In genomic region chr3:108127301-108127988, GRCh38 we compare ENCODE assay signal across 9 cellular contexts. TPM values are rescaled to one million over a fixed set of nuclear protein-coding genes. Genes with fewer than 3 reads are reported as not detected.
DNase-seq lines count a peak whose midpoint lies in the region; ATAC-seq, FAIRE-seq and TF ChIP-seq lines count a peak whose summit lies in the region.
"Had no signal": no experiment of that assay in that cellular context is flagged by ENCODE, and none has a peak within 500 bp of the region (broad histone marks: within the 10 kb centered on the region; RNA-seq: fewer than 3 reads in every experiment).

No MANE protein-coding gene starts in this region.

- no peak for TF ChIP-seq CTCF in CD4-positive, alpha-beta T cell (IDR thresholded peaks at IDR 0.05)
- TF ChIP-seq CTCF in OCI-LY1 (IDR thresholded peaks at IDR 0.05; ENCODE audit: low read length) (no peak), nephron progenitor cell (IDR thresholded peaks at IDR 0.05) (no peak), gastroesophageal sphincter (IDR thresholded peaks at IDR 0.05) (no peak)

- CTCF ChIA-PET in CD4-positive, alpha-beta T cell (lab: Charles Lee), result interaction anchor here (1.5 kb wide), 1 partner anchor 65 kb away, joined by 3 read pairs; no protein-coding TSS in a partner anchor

- no peaks in the 10 kb centered on the region for H3F3A ChIP-seq in OCI-LY1 (ENCODE audit: insufficient read depth, low read length)

- 71 to 80% methylated on average over 7 to 9 of the region's 9 CpGs for WGBS in gastroesophageal sphincter (ENCODE audit: low coverage in 1 of 2), 2 donors

- peak; percentile 38 to 71 (median 58) for DNase-seq in CD4-positive, alpha-beta T cell
- peak; percentile 66 for DNase-seq in activated effector memory CD4-positive, alpha-beta T cell treated with Interleukin-2 at 50 U/mL for 16 hours
- DNase-seq in nephron progenitor cell (no peak), LoVo (ENCODE audit: low spot score) (no peak), urothelium cell line (ENCODE audit: low spot score) (no peak)
- DNase-seq: COR-L47 had no signal

- H3K4me1 Mint-ChIP-seq in CD4-positive, alpha-beta T cell (ENCODE audit: low read depth), result peaks cover 92% of the 10 kb centered on the region
- H3K4me1 Mint-ChIP-seq in nephron progenitor cell, result peaks cover 40% of the 10 kb centered on the region

- no peaks in the 10 kb centered on the region for H3K9me3 ChIP-seq in CD4-positive, alpha-beta T cell (ENCODE audit: control insufficient read depth, low read length)
- H3K9me3 ChIP-seq in OCI-LY1 (ENCODE audit: low read length) (no peaks in the 10 kb centered on the region), gastroesophageal sphincter (no peaks in the 10 kb centered on the region)

- no peaks in the 10 kb centered on the region for H3K27me3 Mint-ChIP-seq in CD4-positive, alpha-beta T cell
- H3K27me3 Mint-ChIP-seq in nephron progenitor cell (ENCODE audit: low read depth, poor library complexity), result peaks cover 3% of the 10 kb centered on the region

- POLR2A ChIA-PET in CD4-positive, alpha-beta T cell (lab: Charles Lee), result interaction anchor here (0.7 to 11.8 kb wide), 16 partner anchors 10 to 478 kb away, joined by 3 to 323 read pairs (median 4); partner anchors contain the start of genes CD47, CIP2A, DZIP3 and IFT57

- no peaks in the 10 kb centered on the region for H3K27me3 ChIP-seq in CD4-positive, alpha-beta T cell (ENCODE audit: control insufficient read depth, insufficient read depth, low read length)
- H3K27me3 ChIP-seq in OCI-LY1 (ENCODE audit: insufficient read depth, low read length) (no peaks in the 10 kb centered on the region), gastroesophageal sphincter (no peaks in the 10 kb centered on the region)

- H3K9ac ChIP-seq in OCI-LY1 (ENCODE audit: low read length), result peak overlapping the region; percentile 99; the same call in 1 of the 2 replicates

- H3K9me3 Mint-ChIP-seq in CD4-positive, alpha-beta T cell, result peaks cover 6% of the 10 kb centered on the region
- H3K9me3 Mint-ChIP-seq in nephron progenitor cell, result no peaks in the 10 kb centered on the region

- H3K79me2 ChIP-seq in OCI-LY1 (ENCODE audit: insufficient read depth, low read length), result peaks cover 11% of the 10 kb centered on the region

- H3K4me3 ChIP-seq in OCI-LY1 (ENCODE audit: low read depth, low read length, poor library complexity, severe bottlenecking) (peak overlapping the region; percentile 75), gastroesophageal sphincter (no peak overlapping the region)

- peak overlapping the region; percentile 94 for H3K4me2 ChIP-seq in OCI-LY1 (ENCODE audit: low read length)

- H3K4me1 ChIP-seq in OCI-LY1 (ENCODE audit: insufficient read depth, low read length, severe bottlenecking) (peaks cover 90% of the 10 kb centered on the region), gastroesophageal sphincter (peaks cover 0 to 3% (median 0%) of the 10 kb centered on the region in 3 donors)

- H2AFZ ChIP-seq in OCI-LY1 (ENCODE audit: low read length), result no peak overlapping the region

- TF ChIP-seq EP300 in gastroesophageal sphincter (IDR thresholded peaks at IDR 0.05), result no peak

- peak overlapping the region; percentile 69 for H3K27ac ChIP-seq in CD4-positive, alpha-beta T cell (ENCODE audit: low read depth, low read length)
- H3K27ac ChIP-seq in OCI-LY1 (ENCODE audit: low read depth, low read length, poor library complexity, severe bottlenecking), result peak overlapping the region; percentile 100
- no peak overlapping the region for H3K27ac ChIP-seq in gastroesophageal sphincter

- no peak for FAIRE-seq in urothelium cell line (lab: Jason Lieb, UNC)

- no peak for TF ChIP-seq POLR2A in gastroesophageal sphincter (IDR thresholded peaks at IDR 0.05)

- intact Hi-C loops in CD4-positive, alpha-beta T cell (cut with DNase I, micrococcal nuclease), result loop anchor here (10.0 kb wide), 2 partner anchors 53 to 457 kb away; partner anchors contain the start of genes CIP2A (in 2 of the 2) and DZIP3 (in 2 of the 2)

- peaks cover 30% of the 10 kb centered on the region; the same call in 1 of the 2 replicates for H3K36me3 ChIP-seq in OCI-LY1 (ENCODE audit: insufficient read depth, low read length)
- H3K36me3 ChIP-seq in gastroesophageal sphincter, result no peaks in the 10 kb centered on the region

- no peaks in the 10 kb centered on the region for H4K20me1 ChIP-seq in OCI-LY1 (ENCODE audit: insufficient read depth, low read length)

- peak overlapping the region; percentile 95 for H3K27ac Mint-ChIP-seq in CD4-positive, alpha-beta T cell
- H3K27ac Mint-ChIP-seq in nephron progenitor cell, result peak overlapping the region; percentile 33

- H3K9me2 ChIP-seq in OCI-LY1 (ENCODE audit: low read depth, low read length), result no peaks in the 10 kb centered on the region

- peak overlapping the region; percentile 88 for H3K4me3 Mint-ChIP-seq in CD4-positive, alpha-beta T cell
- H3K4me3 Mint-ChIP-seq in nephron progenitor cell, result no peak overlapping the region

- peak; percentile 48 for ATAC-seq in CD4-positive, alpha-beta T cell (ENCODE audit: poor library complexity)
- ATAC-seq in gastroesophageal sphincter (no peak), SK-N-SH treated with all-trans-retinoic acid at 6 μM for 48 hours (no peak)

- peaks cover 35% of the 10 kb centered on the region for H3K36me3 Mint-ChIP-seq in CD4-positive, alpha-beta T cell (ENCODE audit: low read depth)
- no peaks in the 10 kb centered on the region for H3K36me3 Mint-ChIP-seq in nephron progenitor cell (ENCODE audit: low read depth)

TF ChIP-seq in SK-N-SH treated with all-trans-retinoic acid at 6 μM for 48 hours, 23 proteins besides CTCF, POLR2A, EP300 and RAD21:
- no peak for TF ChIP-seq CSRNP3 (CRISPR knock-in tag; IDR thresholded peaks at IDR 0.05)
- TF ChIP-seq CSDC2 (CRISPR knock-in tag; IDR thresholded peaks at IDR 0.05), result no peak

RNA-seq across cellular contexts. Expression of gene CD47, which starts 36.6 kb away (rescaled TPM):
- total RNA-seq in CD4-positive, alpha-beta T cell, result 100 to 1,000 TPM; 166 to 170 TPM
- 10 to 100 TPM; 60.0 to 91.5 (median 76.3) TPM for total RNA-seq in gastroesophageal sphincter

Comparison
In these comparisons a context has a peak if more than half of its experiments do, and no peak if none do; other contexts are left out.
1. DNase-seq: peak in CD4-positive, alpha-beta T cell (10 of 10) and activated effector memory CD4-positive, alpha-beta T cell treated with Interleukin-2 at 50 U/mL for 16 hours (single experiment); none in nephron progenitor cell (single experiment), LoVo (single experiment) and urothelium cell line (single experiment).
2. H3K27ac ChIP-seq: peak in CD4-positive, alpha-beta T cell (single experiment) and OCI-LY1 (single experiment); none in gastroesophageal sphincter (0 of 4).